In the genomic region with DNA sequence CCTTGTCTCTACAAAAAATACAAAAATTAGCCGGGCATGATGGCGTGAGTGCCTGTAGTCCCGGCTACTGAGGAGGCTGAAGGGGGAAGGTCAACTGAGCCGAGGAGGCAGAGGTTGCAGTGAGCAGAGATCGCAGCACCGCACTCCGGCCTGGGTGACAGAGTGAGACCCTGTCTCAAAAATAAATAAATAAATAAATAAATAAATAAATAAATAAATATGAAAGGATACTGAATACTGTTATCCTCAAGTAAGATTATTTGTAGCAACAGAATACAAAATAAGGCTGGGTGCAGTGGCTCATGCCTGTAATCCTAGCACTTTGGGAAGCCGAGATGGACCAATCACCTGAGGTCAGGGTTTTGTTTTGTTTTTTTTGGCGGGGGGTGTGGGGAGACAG, we compare ENCODE assay signal across 11 cellular contexts. TPM values are rescaled to one million over a fixed set of nuclear protein-coding genes. Genes with fewer than 3 reads are reported as not detected.
DNase-seq lines count a peak whose midpoint lies in the region; ATAC-seq, FAIRE-seq and TF ChIP-seq lines count a peak whose summit lies in the region.
"Had no signal": no experiment of that assay in that cellular context is flagged by ENCODE, and none has a peak within 500 bp of the region (broad histone marks: within the 10 kb centered on the region; RNA-seq: fewer than 3 reads in every experiment).

No MANE protein-coding gene starts in this region.

- in situ Hi-C loops in GM12878 (cut with MboI): no loop called here

- no peak for ATAC-seq in GM12878

- RAD21 ChIA-PET in GM12878 (lab: Charles Lee; ENCODE audit: unreplicated experiment): interaction anchor here (1.2 to 3.5 kb wide), 3 partner anchors 15 to 482 kb away, joined by 3 to 41 read pairs (median 32); partner anchors contain the start of gene SMARCC2

- POLR2A ChIA-PET in BJ (lab: Charles Lee): no interaction called here
- POLR2A ChIA-PET in GM12878 (lab: Charles Lee): interaction anchor here (1.3 to 4.0 kb wide), 5 partner anchors 12 to 114 kb away, joined by 3 to 68 read pairs (median 24); partner anchors contain the start of genes ESYT1 and SMARCC2

- H3K27ac ChIP-seq in GM12878 (ENCODE audit: control insufficient read depth, insufficient read depth) (no peak overlapping the region), neutrophil (peak overlapping the region; percentile 93)

- no peak for TF ChIP-seq EP300 in GM12878 (IDR thresholded peaks at IDR 0.05; ENCODE audit: borderline replicate concordance in 1 of 2, control insufficient read depth in 1 of 2, low read depth in 2 of 2, low read length in 2 of 2)

- H2AFZ ChIP-seq in GM12878 (ENCODE audit: control insufficient read depth, low read depth, low read length): no peak overlapping the region

- no peak for TF ChIP-seq POLR2A in GM12878 (IDR thresholded peaks at IDR 0.05; ENCODE audit: low read depth, low read length)

- H3K27me3 ChIP-seq in BJ (ENCODE audit: control insufficient read depth, insufficient read depth, low read length) (no peaks in the 10 kb centered on the region), GM12878 (replicated peaks in 1 of 2; ENCODE audit: control insufficient read depth in 2 of 2, insufficient read depth in 2 of 2, low read length in 1 of 2) (no peaks in the 10 kb centered on the region), neutrophil (no peaks in the 10 kb centered on the region)

- 97% methylated on average over 9 of the region's 9 CpGs for WGBS in GM12878 (ENCODE audit: insufficient coverage, insufficient replicate concordance, low lambda C conversion rate, missing lambda C conversion rate)

- peak overlapping the region; percentile 17; the same call in 1 of the 2 replicates for H3K4me2 ChIP-seq in GM12878 (ENCODE audit: control insufficient read depth, insufficient read depth)

- intact Hi-C loops in GM12878 (cut with micrococcal nuclease; ENCODE audit: unreplicated experiment): no loop called here

- H3K36me3 ChIP-seq in BJ (ENCODE audit: control insufficient read depth, insufficient read depth, low read length) (peaks cover 5% of the 10 kb centered on the region), GM12878 (ENCODE audit: control insufficient read depth in 2 of 2, insufficient read depth in 2 of 2, low read length in 1 of 2) (peaks cover 0 to 4% of the 10 kb centered on the region in 2 experiments; a peak in 3 of 4 replicates), neutrophil (peaks cover 28% of the 10 kb centered on the region)

- H3K9ac ChIP-seq in GM12878 (ENCODE audit: control insufficient read depth, insufficient read depth, low read length): no peak overlapping the region

- H4K20me1 ChIP-seq in GM12878 (ENCODE audit: control insufficient read depth, insufficient read depth): no peaks in the 10 kb centered on the region

- H3K79me2 ChIP-seq in GM12878 (ENCODE audit: control insufficient read depth, insufficient read depth, low read length): peaks cover 25% of the 10 kb centered on the region

- H3K9me3 ChIP-seq in GM12878 (replicated peaks; ENCODE audit: control insufficient read depth, insufficient read depth, low read length) (no peaks in the 10 kb centered on the region; the same call in 2 of the 3 replicates), neutrophil (no peaks in the 10 kb centered on the region)

- no TSS peak for BruUV-seq in GM12878 (replicated peaks; lab: Mats Ljungman, UMichigan)

- H3K4me1 ChIP-seq in GM12878 (ENCODE audit: control insufficient read depth, insufficient read depth, low read length) (0 out of 2 replicates have a peak, but pooled peaks cover 3% of the 10 kb centered on the region), neutrophil (ENCODE audit: control insufficient read depth in 1 of 2, insufficient read depth in 1 of 2, low read depth in 1 of 2, low read length in 1 of 2) (peaks cover 47 to 48% of the 10 kb centered on the region in 2 experiments)

- FAIRE-seq in GM12878 (lab: Jason Lieb, UNC): no peak

- no peak for TF ChIP-seq RAD21 in GM12878 (IDR thresholded peaks at IDR 0.05; ENCODE audit: insufficient read depth, low read depth, low read length)

- CTCF ChIA-PET in BJ (lab: Yijun Ruan, JAX): interaction anchor here (2.8 to 4.2 kb wide), 4 partner anchors 12 to 101 kb away, joined by 14 to 132 read pairs (median 33); partner anchors contain the start of genes SMARCC2 and ZC3H10
- CTCF ChIA-PET in GM12878 (lab: Yijun Ruan, JAX): interaction anchor here (0.7 to 4.2 kb wide), 5 partner anchors 13 to 241 kb away, joined by 3 to 107 read pairs (median 5); partner anchors contain the start of genes ESYT1 and SMARCC2

- DNase-seq in BJ (ENCODE audit: low read depth): no peak
- no peak for DNase-seq in GM12864 (ENCODE audit: low read depth)
- no peak for DNase-seq in GM12878 (ENCODE audit: low read depth, low spot score)
- DNase-seq in DMS79 treated with DMSO at 0.1 percent for 48 hours (lab: John Stamatoyannopoulos, UW): no peak
- no peak for DNase-seq in HuH-7.5 (ENCODE audit: low spot score)
- DNase-seq in OCI-M2 (lab: John Stamatoyannopoulos, UW; ENCODE audit: unreplicated experiment): no peak
- no peak for DNase-seq in NCI-H2081 treated with DMSO at 0.1 percent for 48 hours (lab: John Stamatoyannopoulos, UW)
- DNase-seq: MM.1S; NCI-H526; stimulated activated CD4-positive, alpha-beta T cell treated with anti-CD3 and anti-CD28 coated beads, Interleukin-4, amount 100 ng/mL, for 1 hour had no signal

- peak overlapping the region; percentile 91 for H3K4me3 ChIP-seq in BJ (ENCODE audit: low read depth, low read length)
- H3K4me3 ChIP-seq in GM12864 (ENCODE audit: low read depth, low read length): peak overlapping the region; percentile 95; the same call in 1 of the 2 replicates
- 0 out of 2 replicates have a peak overlapping the region, but pooled peaks have one; percentile 91 for H3K4me3 ChIP-seq in GM12878
- H3K4me3 ChIP-seq in neutrophil (ENCODE audit: low read depth in 1 of 2, low read length in 1 of 2): peak overlapping the region in 1 of 2 experiments; percentile 84

- no peak for TF ChIP-seq CTCF in BJ (IDR thresholded peaks at IDR 0.05; ENCODE audit: insufficient read depth, low read depth, low read length)
- no peak for TF ChIP-seq CTCF in GM12864 (IDR thresholded peaks at IDR 0.05; ENCODE audit: low read depth, low read length, missing control alignments)
- no peak for TF ChIP-seq CTCF in GM12878 (IDR thresholded peaks at IDR 0.05 in 2 of 3, conservative IDR thresholded peaks at IDR 0.05 in 1 of 3; ENCODE audit: control insufficient read depth in 2 of 3, extremely low read depth in 1 of 3, insufficient read depth in 1 of 3, low read depth in 3 of 3, low read length in 3 of 3)
- no peak for TF ChIP-seq CTCF in neutrophil (IDR thresholded peaks at IDR 0.05)

- SMC1A ChIA-PET in GM12878 (lab: Charles Lee; ENCODE audit: uncharacterized antibody, unreplicated experiment): interaction anchor here (0.7 to 3.4 kb wide), 5 partner anchors 11 to 295 kb away, joined by 3 to 33 read pairs (median 9); partner anchors contain the start of gene ZC3H10

RNA-seq across cellular contexts. Expression of gene RNF41, which starts 1.9 kb away (rescaled TPM):
- polyA plus RNA-seq in BJ (2011; rRNA removed): 212 and 338 TPM in 2 replicates
- polyA minus RNA-seq in BJ (2011; rRNA and poly(A)+ RNA removed): 374 and 608 TPM in 2 replicates
- 36.1 and 37.8 TPM in 2 replicates for total RNA-seq in GM12878 (2013; cell fraction: nucleolus; rRNA removed)
- total RNA-seq in GM12878 (2014; rRNA removed): 38.0 and 44.8 TPM in 2 replicates
- 28.8 and 30.1 TPM in 2 replicates for total RNA-seq in GM12878 (2014; rRNA removed; fragmentation: Illumina TruSeq; extraction: Trizol)
- 29.9 and 31.0 TPM in 2 replicates for total RNA-seq in GM12878 (2021)
- polyA plus RNA-seq in GM12878 (2011; ENCODE audit: low read depth): 18.7 TPM
- 30.9 and 47.8 TPM in 2 replicates for polyA plus RNA-seq in GM12878 (2011; rRNA removed)
- polyA plus RNA-seq in GM12878 (2011; cell fraction: cytosol; rRNA removed): 57.2 and 72.2 TPM in 2 replicates
- 43.2 and 46.7 TPM in 2 replicates for polyA plus RNA-seq in GM12878 (2011; cell fraction: nucleus; rRNA removed)
- polyA plus RNA-seq in GM12878 (2012): 22.2 and 25.5 TPM in 2 replicates
- 27.6 and 33.2 TPM in 2 replicates for polyA plus RNA-seq in GM12878 (2014; fragmentation: Illumina TruSeq; extraction: Trizol)
- 10 to 100 TPM; 11.1 to 24.5 TPM for polyA plus RNA-seq in GM12878 (2014; fragmentation: Nextera tagmentation; extraction: Ambion mirVana)
- polyA plus RNA-seq in GM12878 (2014; rRNA removed): 38.2 and 39.2 TPM in 2 replicates
- 10 to 100 TPM; 22.3 to 23.9 TPM for polyA plus RNA-seq in GM12878 (2016; fragmentation: Nextera tagmentation; extraction: Ambion mirVana)
- polyA minus RNA-seq in GM12878 (2011; rRNA and poly(A)+ RNA removed): 134 and 148 TPM in 2 replicates
- 15.5 and 29.6 TPM in 2 replicates for polyA minus RNA-seq in GM12878 (2011; cell fraction: cytosol; rRNA and poly(A)+ RNA removed)
- polyA minus RNA-seq in GM12878 (2011; cell fraction: nucleus; rRNA and poly(A)+ RNA removed): 29.4 and 52.3 TPM in 2 replicates

RNA-seq across cellular contexts. Expression of gene NABP2, which starts 4.3 kb away (rescaled TPM):
- polyA plus RNA-seq in BJ (2011; rRNA removed) (47.5 and 52.0 TPM in 2 replicates), GM12878 (2011; rRNA removed) (66.2 and 82.2 TPM in 2 replicates), GM12878 (2014; fragmentation: Illumina TruSeq; extraction: Trizol) (39.3 and 53.8 TPM in 2 replicates), GM12878 (2014; fragmentation: Nextera tagmentation; extraction: Ambion mirVana) (10 to 100 TPM; 20.7 to 29.5 TPM), GM12878 (2014; rRNA removed) (76.4 and 81.7 TPM in 2 replicates), GM12878 (2016; fragmentation: Nextera tagmentation; extraction: Ambion mirVana) (10 to 100 TPM; 90.9 to 97.9 TPM)
- 8.7 and 17.1 TPM in 2 replicates for polyA minus RNA-seq in BJ (2011; rRNA and poly(A)+ RNA removed)
- total RNA-seq in GM12878 (2013; cell fraction: nucleolus; rRNA removed): 4.7 and 6.7 TPM in 2 replicates
- total RNA-seq in GM12878 (2014; rRNA removed) (63.6 and 65.6 TPM in 2 replicates), GM12878 (2014; rRNA removed; fragmentation: Illumina TruSeq; extraction: Trizol) (54.1 and 58.2 TPM in 2 replicates), GM12878 (2021) (45.8 and 51.3 TPM in 2 replicates)
- 20.2 TPM for polyA plus RNA-seq in GM12878 (2011; ENCODE audit: low read depth)
- 101 and 104 TPM in 2 replicates for polyA plus RNA-seq in GM12878 (2011; cell fraction: cytosol; rRNA removed)
- 16.4 and 21.1 TPM in 2 replicates for polyA plus RNA-seq in GM12878 (2011; cell fraction: nucleus; rRNA removed)
- polyA plus RNA-seq in GM12878 (2012): 34.9 and 37.2 TPM in 2 replicates
- 35.5 and 37.7 TPM in 2 replicates for polyA minus RNA-seq in GM12878 (2011; rRNA and poly(A)+ RNA removed)
- 10.5 and 12.6 TPM in 2 replicates for polyA minus RNA-seq in GM12878 (2011; cell fraction: cytosol; rRNA and poly(A)+ RNA removed)
- 4.5 and 11.0 TPM in 2 replicates for polyA minus RNA-seq in GM12878 (2011; cell fraction: nucleus; rRNA and poly(A)+ RNA removed)

RNA-seq across cellular contexts. Expression of gene SLC39A5, which starts 10.0 kb away (rescaled TPM):
- polyA plus RNA-seq in BJ (2011; rRNA removed): not detected in 2 replicates
- polyA minus RNA-seq in BJ (2011; rRNA and poly(A)+ RNA removed): not detected in 2 replicates
- 2.6 TPM in 1 of 2 replicates, not detected in the other for total RNA-seq in GM12878 (2013; cell fraction: nucleolus; rRNA removed)
- total RNA-seq in GM12878 (2014; rRNA removed): not detected in 2 replicates
- not detected in 2 replicates for total RNA-seq in GM12878 (2014; rRNA removed; fragmentation: Illumina TruSeq; extraction: Trizol)
- total RNA-seq in GM12878 (2021): 0.29 and 0.56 TPM in 2 replicates
- 0.28 TPM for polyA plus RNA-seq in GM12878 (2011; ENCODE audit: low read depth)
- 0.15 TPM in 1 of 2 replicates, not detected in the other for polyA plus RNA-seq in GM12878 (2011; rRNA removed)
- 0.07 and 0.20 TPM in 2 replicates for polyA plus RNA-seq in GM12878 (2011; cell fraction: cytosol; rRNA removed)
- polyA plus RNA-seq in GM12878 (2011; cell fraction: nucleus; rRNA removed): 1.1 and 1.2 TPM in 2 replicates
- polyA plus RNA-seq in GM12878 (2012): not detected in 2 replicates
- polyA plus RNA-seq in GM12878 (2014; fragmentation: Illumina TruSeq; extraction: Trizol): 0.15 TPM in 1 of 2 replicates, not detected in the other
- polyA plus RNA-seq in GM12878 (2014; fragmentation: Nextera tagmentation; extraction: Ambion mirVana): not detected
- 0.13 TPM in 1 of 2 replicates, not detected in the other for polyA plus RNA-seq in GM12878 (2014; rRNA removed)
- not detected for polyA plus RNA-seq in GM12878 (2016; fragmentation: Nextera tagmentation; extraction: Ambion mirVana)
- polyA minus RNA-seq in GM12878 (2011; rRNA and poly(A)+ RNA removed): not detected in 2 replicates
- not detected in 2 replicates for polyA minus RNA-seq in GM12878 (2011; cell fraction: cytosol; rRNA and poly(A)+ RNA removed)
- polyA minus RNA-seq in GM12878 (2011; cell fraction: nucleus; rRNA and poly(A)+ RNA removed): not detected in 2 replicates

RNA-seq across cellular contexts. Expression of gene SMARCC2, which starts 30.6 kb away (rescaled TPM):
- 60.7 and 72.6 TPM in 2 replicates for polyA plus RNA-seq in BJ (2011; rRNA removed)
- polyA minus RNA-seq in BJ (2011; rRNA and poly(A)+ RNA removed): 57.8 and 79.5 TPM in 2 replicates
- 135 and 138 TPM in 2 replicates for total RNA-seq in GM12878 (2013; cell fraction: nucleolus; rRNA removed)
- total RNA-seq in GM12878 (2014; rRNA removed): 24.9 and 25.2 TPM in 2 replicates
- total RNA-seq in GM12878 (2014; rRNA removed; fragmentation: Illumina TruSeq; extraction: Trizol): 26.6 and 31.8 TPM in 2 replicates
- 67.1 and 68.6 TPM in 2 replicates for total RNA-seq in GM12878 (2021)
- 22.4 TPM for polyA plus RNA-seq in GM12878 (2011; ENCODE audit: low read depth)
- 50.2 and 52.9 TPM in 2 replicates for polyA plus RNA-seq in GM12878 (2011; rRNA removed)
- polyA plus RNA-seq in GM12878 (2011; cell fraction: cytosol; rRNA removed): 29.4 and 31.0 TPM in 2 replicates
- polyA plus RNA-seq in GM12878 (2011; cell fraction: nucleus; rRNA removed): 128 and 170 TPM in 2 replicates
- polyA plus RNA-seq in GM12878 (2012): 37.4 and 47.8 TPM in 2 replicates
- polyA plus RNA-seq in GM12878 (2014; fragmentation: Illumina TruSeq; extraction: Trizol): 59.6 and 61.1 TPM in 2 replicates
- polyA plus RNA-seq in GM12878 (2014; fragmentation: Nextera tagmentation; extraction: Ambion mirVana): 10 to 100 TPM; 13.6 to 27.8 TPM
- 31.7 and 38.3 TPM in 2 replicates for polyA plus RNA-seq in GM12878 (2014; rRNA removed)
- 10 to 100 TPM; 60.8 to 71.2 TPM for polyA plus RNA-seq in GM12878 (2016; fragmentation: Nextera tagmentation; extraction: Ambion mirVana)
- polyA minus RNA-seq in GM12878 (2011; rRNA and poly(A)+ RNA removed): 74.8 and 88.5 TPM in 2 replicates
- polyA minus RNA-seq in GM12878 (2011; cell fraction: cytosol; rRNA and poly(A)+ RNA removed): 34.7 and 45.2 TPM in 2 replicates
- polyA minus RNA-seq in GM12878 (2011; cell fraction: nucleus; rRNA and poly(A)+ RNA removed): 76.6 and 115 TPM in 2 replicates

RNA-seq across cellular contexts. Expression of gene ANKRD52, which starts 38.3 kb away (rescaled TPM):
- polyA plus RNA-seq in BJ (2011; rRNA removed): 21.0 and 26.8 TPM in 2 replicates
- 28.9 and 38.8 TPM in 2 replicates for polyA minus RNA-seq in BJ (2011; rRNA and poly(A)+ RNA removed)
- 24.3 and 27.1 TPM in 2 replicates for total RNA-seq in GM12878 (2013; cell fraction: nucleolus; rRNA removed)
- 7.9 and 8.1 TPM in 2 replicates for total RNA-seq in GM12878 (2014; rRNA removed)
- 6.3 and 7.5 TPM in 2 replicates for total RNA-seq in GM12878 (2014; rRNA removed; fragmentation: Illumina TruSeq; extraction: Trizol)
- 49.7 and 52.3 TPM in 2 replicates for total RNA-seq in GM12878 (2021)
- polyA plus RNA-seq in GM12878 (2011; ENCODE audit: low read depth): 6.4 TPM
- 4.7 and 11.7 TPM in 2 replicates for polyA plus RNA-seq in GM12878 (2011; rRNA removed)
- 14.7 and 16.1 TPM in 2 replicates for polyA plus RNA-seq in GM12878 (2011; cell fraction: cytosol; rRNA removed)
- 29.4 and 42.3 TPM in 2 replicates for polyA plus RNA-seq in GM12878 (2011; cell fraction: nucleus; rRNA removed)
- 11.3 and 15.0 TPM in 2 replicates for polyA plus RNA-seq in GM12878 (2012)
- polyA plus RNA-seq in GM12878 (2014; fragmentation: Illumina TruSeq; extraction: Trizol): 17.7 and 24.0 TPM in 2 replicates
- 1 to 10 TPM in 1 of 2 experiments, under 1 TPM in 1; 0.90 to 1.2 TPM for polyA plus RNA-seq in GM12878 (2014; fragmentation: Nextera tagmentation; extraction: Ambion mirVana)
- 20.6 and 23.9 TPM in 2 replicates for polyA plus RNA-seq in GM12878 (2014; rRNA removed)
- 10 to 100 TPM; 50.6 to 55.3 TPM for polyA plus RNA-seq in GM12878 (2016; fragmentation: Nextera tagmentation; extraction: Ambion mirVana)
- 21.0 TPM in 2 replicates for polyA minus RNA-seq in GM12878 (2011; rRNA and poly(A)+ RNA removed)
- 13.9 and 14.7 TPM in 2 replicates for polyA minus RNA-seq in GM12878 (2011; cell fraction: cytosol; rRNA and poly(A)+ RNA removed)
- 8.8 and 13.4 TPM in 2 replicates for polyA minus RNA-seq in GM12878 (2011; cell fraction: nucleus; rRNA and poly(A)+ RNA removed)
